ENCODE assay signal across 1 cellular context in genomic region chr3:12192655-12193484, GRCh38.
TF ChIP-seq lines count a peak whose summit lies in the region.

No MANE protein-coding gene starts in this region.

TF ChIP-seq in IMR-90, 13 proteins besides CTCF, POLR2A, EP300 and RAD21 (continued from another document):
- TF ChIP-seq, protein P1, sequence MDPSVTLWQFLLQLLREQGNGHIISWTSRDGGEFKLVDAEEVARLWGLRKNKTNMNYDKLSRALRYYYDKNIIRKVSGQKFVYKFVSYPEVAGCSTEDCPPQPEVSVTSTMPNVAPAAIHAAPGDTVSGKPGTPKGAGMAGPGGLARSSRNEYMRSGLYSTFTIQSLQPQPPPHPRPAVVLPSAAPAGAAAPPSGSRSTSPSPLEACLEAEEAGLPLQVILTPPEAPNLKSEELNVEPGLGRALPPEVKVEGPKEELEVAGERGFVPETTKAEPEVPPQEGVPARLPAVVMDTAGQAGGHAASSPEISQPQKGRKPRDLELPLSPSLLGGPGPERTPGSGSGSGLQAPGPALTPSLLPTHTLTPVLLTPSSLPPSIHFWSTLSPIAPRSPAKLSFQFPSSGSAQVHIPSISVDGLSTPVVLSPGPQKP (IDR thresholded peaks at IDR 0.05; ENCODE audit: borderline replicate concordance, low read depth, low read length): no peak
- TF ChIP-seq RCOR1 (IDR thresholded peaks at IDR 0.05; ENCODE audit: insufficient replicate concordance, low read length): no peak
